8 cellular contexts compared by ENCODE assay signal in genomic region chr11:119533462-119533861, GRCh38.
A peak's percentile ranks its signal among the peaks of the same experiment; 100 is the strongest.
DNase-seq lines count a peak whose midpoint lies in the region; ATAC-seq and TF ChIP-seq lines count a peak whose summit lies in the region.
"Had no signal": no experiment of that assay in that cellular context is flagged by ENCODE, and none has a peak within 500 bp of the region (broad histone marks: within the 10 kb centered on the region; RNA-seq: fewer than 3 reads in every experiment).

No MANE protein-coding gene starts in this region.

- no peaks in the 10 kb centered on the region for H3K27me3 ChIP-seq in GM23338 (ENCODE audit: insufficient read depth)
- H3K27me3 ChIP-seq in RWPE2 (ENCODE audit: insufficient read depth, poor library complexity, severe bottlenecking) = no peaks in the 10 kb centered on the region
- peaks cover 0 to 3% (median 0%) of the 10 kb centered on the region in 3 donors for H3K27me3 ChIP-seq in sigmoid colon

- H4K20me1 ChIP-seq in GM23338 (replicated peaks; ENCODE audit: insufficient read depth) = no peaks in the 10 kb centered on the region

- peak overlapping the region; percentile 85; the same call in 1 of the 2 replicates for H2AFZ ChIP-seq in GM23338

- ATAC-seq in GM23338 = no peak; the same call in 2 of the 3 replicates
- no peak for ATAC-seq in RWPE2 (ENCODE audit: low read depth)
- ATAC-seq in GM19467 (IDR thresholded peaks at IDR 0.05; ENCODE audit: unreplicated experiment) = no peak

- H3F3A ChIP-seq in GM23338 (replicated peaks; ENCODE audit: low read depth) = no peaks in the 10 kb centered on the region

- H3K4me1 Mint-ChIP-seq in GM23338 = peaks cover 5% of the 10 kb centered on the region; the same call in 2 of the 3 replicates
- peaks cover 75% of the 10 kb centered on the region for H3K4me1 Mint-ChIP-seq in dendritic cell treated with granulocyte-macrophage colony-stimulating factor and Interleukin-4, amounts not matched to agents 40 ng/mL and 50 ng/mL, for 4 days (ENCODE audit: low read depth)
- no peaks in the 10 kb centered on the region for H3K4me1 Mint-ChIP-seq in glutamatergic neuron (ENCODE audit: low read depth, unreplicated experiment)

- H3K9me3 Mint-ChIP-seq in GM23338 = no peaks in the 10 kb centered on the region
- H3K9me3 Mint-ChIP-seq in dendritic cell treated with granulocyte-macrophage colony-stimulating factor and Interleukin-4, amounts not matched to agents 40 ng/mL and 50 ng/mL, for 4 days = no peaks in the 10 kb centered on the region
- peaks cover 2% of the 10 kb centered on the region for H3K9me3 Mint-ChIP-seq in glutamatergic neuron (ENCODE audit: unreplicated experiment)

- WGBS in sigmoid colon, 2 donors = 57 to 71% methylated on average over 10 of the region's 10 CpGs

- no peaks in the 10 kb centered on the region for H3K36me3 Mint-ChIP-seq in GM23338 (ENCODE audit: low read depth)
- H3K36me3 Mint-ChIP-seq in dendritic cell treated with granulocyte-macrophage colony-stimulating factor and Interleukin-4, amounts not matched to agents 40 ng/mL and 50 ng/mL, for 4 days (ENCODE audit: low read depth) = no peaks in the 10 kb centered on the region
- H3K36me3 Mint-ChIP-seq in glutamatergic neuron (ENCODE audit: unreplicated experiment) = no peaks in the 10 kb centered on the region

- no peak overlapping the region for H3K4me2 ChIP-seq in GM23338

- H3K4me3 Mint-ChIP-seq in GM23338 = no peak overlapping the region
- H3K4me3 Mint-ChIP-seq in dendritic cell treated with granulocyte-macrophage colony-stimulating factor and Interleukin-4, amounts not matched to agents 40 ng/mL and 50 ng/mL, for 4 days = no peak overlapping the region
- no peak overlapping the region for H3K4me3 Mint-ChIP-seq in glutamatergic neuron (ENCODE audit: unreplicated experiment)

- intact Hi-C loops in dendritic cell treated with granulocyte-macrophage colony-stimulating factor and Interleukin-4, amounts not matched to agents 40 ng/mL and 50 ng/mL, for 4 days (cut with micrococcal nuclease) = no loop called here
- intact Hi-C loops in sigmoid colon (cut with DNase I) = loop anchor here (1.0 kb wide), 1 partner anchor 52 kb away; no protein-coding TSS in a partner anchor

- H3K4me1 ChIP-seq in GM23338 (ENCODE audit: insufficient read depth) (no peaks in the 10 kb centered on the region), RWPE2 (ENCODE audit: insufficient read depth, poor library complexity, severe bottlenecking) (no peaks in the 10 kb centered on the region), sigmoid colon (no peaks in the 10 kb centered on the region)

- H3K27ac Mint-ChIP-seq in GM23338 = no peak overlapping the region
- H3K27ac Mint-ChIP-seq in dendritic cell treated with granulocyte-macrophage colony-stimulating factor and Interleukin-4, amounts not matched to agents 40 ng/mL and 50 ng/mL, for 4 days = peak overlapping the region; percentile 48
- no peak overlapping the region for H3K27ac Mint-ChIP-seq in glutamatergic neuron (ENCODE audit: unreplicated experiment)

- 0 out of 2 replicates have a peak, but pooled peaks cover 2% of the 10 kb centered on the region for H3K9me2 ChIP-seq in GM23338 (ENCODE audit: insufficient read depth)

- no peaks in the 10 kb centered on the region for H3K9me3 ChIP-seq in RWPE2 (ENCODE audit: severe bottlenecking)
- H3K9me3 ChIP-seq in sigmoid colon = no peaks in the 10 kb centered on the region

- H3K4me3 ChIP-seq in GM23338 (no peak overlapping the region), RWPE2 (ENCODE audit: severe bottlenecking) (no peak overlapping the region), sigmoid colon (no peak overlapping the region)

- H3K79me2 ChIP-seq in GM23338 (replicated peaks; ENCODE audit: insufficient read depth) = no peaks in the 10 kb centered on the region

- H3K27ac ChIP-seq in GM23338 (ENCODE audit: low read depth) = no peak overlapping the region
- no peak overlapping the region for H3K27ac ChIP-seq in RWPE2 (ENCODE audit: poor library complexity, severe bottlenecking)
- H3K27ac ChIP-seq in sigmoid colon = no peak overlapping the region

- TF ChIP-seq POLR2A in sigmoid colon (IDR thresholded peaks at IDR 0.05) = no peak

- no peak for TF ChIP-seq CTCF in GM23338 (conservative IDR thresholded peaks at IDR 0.05; ENCODE audit: low read depth in 2 of 2)
- TF ChIP-seq CTCF in RWPE2 (IDR thresholded peaks at IDR 0.05; ENCODE audit: poor library complexity, severe bottlenecking) = no peak
- TF ChIP-seq CTCF in sigmoid colon (IDR thresholded peaks at IDR 0.05) = no peak
- no peak for TF ChIP-seq CTCF in glutamatergic neuron (IDR thresholded peaks at IDR 0.05; ENCODE audit: partially characterized antibody, unreplicated experiment)

- DNase-seq in GM23338 (ENCODE audit: low spot score) = no peak
- peak; percentile 39 for DNase-seq in RWPE2 (ENCODE audit: low spot score)
- DNase-seq in sigmoid colon = peak; percentile 59
- no peak for DNase-seq in NCI-H1092 treated with DMSO at 0.1 percent for 48 hours (lab: John Stamatoyannopoulos, UW)
- DNase-seq in glutamatergic neuron = no peak
- DNase-seq: NCI-H1048 had no signal

- no peak for TF ChIP-seq EP300 in sigmoid colon (IDR thresholded peaks at IDR 0.05)

- H3K36me3 ChIP-seq in GM23338 (ENCODE audit: insufficient read depth) (no peaks in the 10 kb centered on the region), RWPE2 (ENCODE audit: low read depth) (no peaks in the 10 kb centered on the region), sigmoid colon (no peaks in the 10 kb centered on the region)

- peaks cover 8% of the 10 kb centered on the region for H3K27me3 Mint-ChIP-seq in GM23338 (ENCODE audit: insufficient read depth, low read depth, poor library complexity)
- H3K27me3 Mint-ChIP-seq in dendritic cell treated with granulocyte-macrophage colony-stimulating factor and Interleukin-4, amounts not matched to agents 40 ng/mL and 50 ng/mL, for 4 days = peaks cover 7% of the 10 kb centered on the region
- peaks cover 4% of the 10 kb centered on the region for H3K27me3 Mint-ChIP-seq in glutamatergic neuron (ENCODE audit: unreplicated experiment)

TF ChIP-seq in GM23338, 12 proteins besides CTCF, POLR2A, EP300 and RAD21:
- no peak for TF ChIP-seq EZH2 (IDR thresholded peaks at IDR 0.05; ENCODE audit: low read depth, unreplicated experiment)
- no peak for TF ChIP-seq STAT1 (IDR thresholded peaks at IDR 0.05; ENCODE audit: unreplicated experiment)
- no peak for TF ChIP-seq EZH2phosphoT487 (IDR thresholded peaks at IDR 0.05; ENCODE audit: unreplicated experiment)
- TF ChIP-seq ZNF114 (CRISPR knock-in tag; IDR thresholded peaks at IDR 0.05) = no peak

Comparison
In these comparisons a context has a peak if more than half of its experiments do, and no peak if none do; other contexts are left out.
1. DNase-seq: peak in RWPE2 (single experiment) and sigmoid colon (single experiment); none in GM23338 (single experiment), NCI-H1092 treated with DMSO at 0.1 percent for 48 hours (single experiment) and glutamatergic neuron (single experiment).